In genomic region chr18:49621851-49622351, GRCh38 we compare ENCODE assay signal across 15 cellular contexts.
A peak's percentile ranks its signal among the peaks of the same experiment; 100 is the strongest.
DNase-seq lines count a peak whose midpoint lies in the region; ATAC-seq and TF ChIP-seq lines count a peak whose summit lies in the region.
"Had no signal": no experiment of that assay in that cellular context is flagged by ENCODE, and none has a peak within 500 bp of the region (broad histone marks: within the 10 kb centered on the region; RNA-seq: fewer than 3 reads in every experiment).

No MANE protein-coding gene starts in this region.

- H3K27me3 ChIP-seq in neural cell (ENCODE audit: insufficient read depth, low read depth, low read length), result no peaks in the 10 kb centered on the region
- no peaks in the 10 kb centered on the region for H3K27me3 ChIP-seq in lower lobe of right lung (ENCODE audit: low read depth)

- TF ChIP-seq EP300 in neural cell (conservative IDR thresholded peaks at IDR 0.05; ENCODE audit: poor library complexity, severe bottlenecking), result no peak

- TF ChIP-seq CTCF in neural cell (IDR thresholded peaks at IDR 0.05; ENCODE audit: poor library complexity, severe bottlenecking) (no peak), omental fat pad (IDR thresholded peaks at IDR 0.05) (no peak), lower lobe of right lung (IDR thresholded peaks at IDR 0.05) (no peak)

- H3K4me3 ChIP-seq in neural cell (ENCODE audit: low read length) (peak overlapping the region; percentile 5), lower lobe of right lung (no peak overlapping the region)
- H3K4me3 ChIP-seq: HAP-1 had no signal

- H3K9me3 ChIP-seq in neural cell (ENCODE audit: low read length) (no peaks in the 10 kb centered on the region), lower lobe of right lung (no peaks in the 10 kb centered on the region)
- H3K9me3 ChIP-seq: HAP-1 had no signal

- no peaks in the 10 kb centered on the region for H3K9me2 ChIP-seq in neural cell (ENCODE audit: insufficient read depth, low read length)

- no peaks in the 10 kb centered on the region for H3K79me2 ChIP-seq in neural cell (replicated peaks; ENCODE audit: insufficient read depth, low read length)

- H4K20me1 ChIP-seq in neural cell (ENCODE audit: insufficient read depth), result no peaks in the 10 kb centered on the region

- H3K9ac ChIP-seq in neural cell (ENCODE audit: low read length), result no peak overlapping the region

- DNase-seq in AG20443 (ENCODE audit: low spot score) (peak; percentile 2), RPMI7951 (ENCODE audit: low read depth) (peak; percentile 50), foreskin melanocyte (peak; percentile 11), EL (no peak), activated gamma-delta T cell treated with Interleukin-2 at 50 U/mL for 16 hours (no peak), omental fat pad (ENCODE audit: low spot score) (no peak), lower lobe of right lung (no peak)
- DNase-seq: ACHN, MV-4-11, NCI-H1417 treated with DMSO at 0.1 percent for 48 hours, NCI-H2029, NCI-H2171 treated with DMSO at 0.1 percent for 48 hours, NCI-H510A had no signal

- H3K27ac ChIP-seq in neural cell (ENCODE audit: low read length), result peak overlapping the region; percentile 52
- H3K27ac ChIP-seq in lower lobe of right lung, result no peak overlapping the region

- intact Hi-C loops in lower lobe of right lung (cut with DNase I), result no loop called here

- no peaks in the 10 kb centered on the region for H3F3A ChIP-seq in neural cell (ENCODE audit: insufficient read depth, low read length, poor library complexity, severe bottlenecking)

- H3K4me2 ChIP-seq in neural cell (ENCODE audit: low read length), result no peak overlapping the region

- H3K4me1 ChIP-seq in lower lobe of right lung, result no peaks in the 10 kb centered on the region

- no peak overlapping the region for H2AFZ ChIP-seq in neural cell (ENCODE audit: low read depth, low read length)

- no peak for ATAC-seq in omental fat pad (ENCODE audit: low FRiP score)
- no peak for ATAC-seq in lower lobe of right lung

- TF ChIP-seq RAD21 in neural cell (conservative IDR thresholded peaks at IDR 0.05), result no peak

- H3K36me3 ChIP-seq in neural cell (ENCODE audit: insufficient read depth, low read length), result no peaks in the 10 kb centered on the region
- H3K36me3 ChIP-seq in lower lobe of right lung, result no peaks in the 10 kb centered on the region
- H3K36me3 ChIP-seq: HAP-1 had no signal

TF ChIP-seq in neural cell, 6 proteins besides CTCF, POLR2A, EP300 and RAD21:
- TF ChIP-seq MXI1 (conservative IDR thresholded peaks at IDR 0.05; ENCODE audit: poor library complexity, severe bottlenecking), result no peak
- TF ChIP-seq POLR2AphosphoS5 (IDR thresholded peaks at IDR 0.05), result peak; percentile 10

Comparison
In these comparisons a context has a peak if more than half of its experiments do, and no peak if none do; other contexts are left out.
1. DNase-seq: peak in AG20443 (single experiment), RPMI7951 (single experiment) and foreskin melanocyte (single experiment); none in EL (single experiment), activated gamma-delta T cell treated with Interleukin-2 at 50 U/mL for 16 hours (single experiment), omental fat pad (single experiment) and lower lobe of right lung (single experiment).